19 cellular contexts compared by ENCODE assay signal in the genomic region with DNA sequence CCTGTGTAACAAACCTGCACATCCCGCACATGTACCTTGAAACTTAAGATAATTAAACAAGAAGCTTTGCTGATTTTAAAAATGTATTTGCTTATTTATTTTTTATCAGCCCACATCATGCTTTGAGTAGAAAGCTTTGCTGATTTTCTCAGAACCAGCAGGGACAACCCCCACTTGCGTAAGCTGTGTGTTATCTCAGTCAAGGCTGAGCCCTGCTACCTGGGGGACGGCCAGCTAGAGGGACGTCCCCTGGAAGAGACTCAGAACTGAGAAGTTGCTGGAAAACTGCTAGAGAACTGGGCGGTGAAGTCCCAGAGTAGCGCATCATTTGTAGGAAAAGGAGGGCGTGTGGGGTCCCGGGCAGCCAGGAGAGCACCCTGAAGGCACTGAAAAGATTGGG. TPM values are rescaled to one million over a fixed set of nuclear protein-coding genes. Genes with fewer than 3 reads are reported as not detected.
DNase-seq lines count a peak whose midpoint lies in the region; ATAC-seq, FAIRE-seq and TF ChIP-seq lines count a peak whose summit lies in the region.
"Had no signal": no experiment of that assay in that cellular context is flagged by ENCODE, and none has a peak within 500 bp of the region (broad histone marks: within the 10 kb centered on the region; RNA-seq: fewer than 3 reads in every experiment).

No MANE protein-coding gene starts in this region.

- peak overlapping the region in 7 of 11 experiments; percentile 7 to 68 (median 42); a peak in 13 of 22 replicates for H3K4me2 ChIP-seq in BLaER1 treated with 17β-estradiol and CSF1 and Interleukin-3, amounts not matched to agents 10 nM and 100 nM
- H3K4me2 ChIP-seq: KMS-11 had no signal

- DNase-seq in RWPE2 (ENCODE audit: low spot score) = no peak
- peak; percentile 14 for DNase-seq in fibroblast of pulmonary artery (ENCODE audit: low read depth)
- DNase-seq in pancreas = peak in 5 of 6 donors; percentile 52 to 76 (median 55)
- no peak for DNase-seq in NCI-H128 (lab: John Stamatoyannopoulos, UW; ENCODE audit: unreplicated experiment)
- DNase-seq in NCI-H526 (lab: John Stamatoyannopoulos, UW) = no peak
- DNase-seq: 8988T, DND-41, NCI-H146, NCI-H2081, NCI-H510A treated with DMSO at 0.1 percent for 48 hours, SHP77 treated with DMSO at 0.1 percent for 48 hours had no signal

- WGBS in pancreas, 2 donors = 22 to 23% methylated on average over 8 of the region's 8 CpGs

- peaks cover 14 to 59% (median 40%) of the 10 kb centered on the region in 10 experiments for H3K4me1 ChIP-seq in BLaER1 treated with 17β-estradiol and CSF1 and Interleukin-3, amounts not matched to agents 10 nM and 100 nM
- H3K4me1 ChIP-seq in RWPE2 (ENCODE audit: insufficient read depth, poor library complexity, severe bottlenecking) (peaks cover 46% of the 10 kb centered on the region), pancreas (peaks cover 0 to 22% (median 0%) of the 10 kb centered on the region in 3 donors)

- no peak overlapping the region for H3K4me3 ChIP-seq in BLaER1 treated with 17β-estradiol and CSF1 and Interleukin-3, amounts not matched to agents 10 nM and 100 nM
- H3K4me3 ChIP-seq in RWPE2 (ENCODE audit: severe bottlenecking) = no peak overlapping the region
- no peak overlapping the region for H3K4me3 ChIP-seq in fibroblast of pulmonary artery (replicated peaks; ENCODE audit: low read depth, low read length)
- no peak overlapping the region for H3K4me3 ChIP-seq in pancreas
- H3K4me3 ChIP-seq: Peyer's patch had no signal

- H3K9ac ChIP-seq in BLaER1 treated with 17β-estradiol and CSF1 and Interleukin-3, amounts not matched to agents 10 nM and 100 nM = no peak overlapping the region
- H3K9ac ChIP-seq: KMS-11 had no signal

- peak overlapping the region in 7 of 11 experiments; percentile 25 to 54 (median 31); a peak in 12 of 22 replicates for H3K27ac ChIP-seq in BLaER1 treated with 17β-estradiol and CSF1 and Interleukin-3, amounts not matched to agents 10 nM and 100 nM
- peak overlapping the region; percentile 94 for H3K27ac ChIP-seq in RWPE2 (ENCODE audit: poor library complexity, severe bottlenecking)
- peak overlapping the region in 1 of 4 donors; percentile 17 for H3K27ac ChIP-seq in pancreas
- H3K27ac ChIP-seq: KMS-11, Peyer's patch had no signal

- intact Hi-C loops in pancreas (cut with DNase I) = no loop called here

- ATAC-seq in RWPE2 (ENCODE audit: low read depth) (no peak), pancreas (peak; percentile 41 to 74 (median 66)), GM19324 (IDR thresholded peaks at IDR 0.05; ENCODE audit: low FRiP score, unreplicated experiment) (no peak), GM18868 (IDR thresholded peaks at IDR 0.05; ENCODE audit: unreplicated experiment) (no peak)

- H4K20me1 ChIP-seq in BLaER1 treated with 17β-estradiol and CSF1 and Interleukin-3, amounts not matched to agents 10 nM and 100 nM = peaks cover 0 to 3% (median 0%) of the 10 kb centered on the region in 11 experiments; a peak in 1 of 22 replicates

- H3K27me3 ChIP-seq in BLaER1 treated with 17β-estradiol and CSF1 and Interleukin-3, amounts not matched to agents 10 nM and 100 nM = no peaks in the 10 kb centered on the region
- H3K27me3 ChIP-seq in RWPE2 (ENCODE audit: insufficient read depth, poor library complexity, severe bottlenecking) (no peaks in the 10 kb centered on the region), pancreas (no peaks in the 10 kb centered on the region)
- H3K27me3 ChIP-seq: Peyer's patch had no signal

- H3K36me3 ChIP-seq in BLaER1 treated with 17β-estradiol and CSF1 and Interleukin-3, amounts not matched to agents 10 nM and 100 nM = no peaks in the 10 kb centered on the region
- H3K36me3 ChIP-seq in RWPE2 (ENCODE audit: low read depth) (no peaks in the 10 kb centered on the region), pancreas (no peaks in the 10 kb centered on the region)
- H3K36me3 ChIP-seq: Peyer's patch had no signal

- H3K9me3 ChIP-seq in BLaER1 treated with 17β-estradiol and CSF1 and Interleukin-3, amounts not matched to agents 10 nM and 100 nM (replicated peaks in 1 of 11) = peaks cover 0 to 7% (median 0%) of the 10 kb centered on the region in 11 experiments; a peak in 3 of 22 replicates
- H3K9me3 ChIP-seq in RWPE2 (ENCODE audit: severe bottlenecking) (no peaks in the 10 kb centered on the region), pancreas (no peaks in the 10 kb centered on the region)
- H3K9me3 ChIP-seq: Peyer's patch had no signal

- TF ChIP-seq CTCF in RWPE2 (IDR thresholded peaks at IDR 0.05; ENCODE audit: poor library complexity, severe bottlenecking) (no peak), fibroblast of pulmonary artery (IDR thresholded peaks at IDR 0.05; ENCODE audit: low read length, missing control alignments) (no peak), pancreas (IDR thresholded peaks at IDR 0.05) (no peak)

- FAIRE-seq in pancreas (lab: Jason Lieb, UNC) = no peak
- FAIRE-seq: G401.6, H1 had no signal

RNA-seq across cellular contexts. Expression of gene PLEK2, which starts 4.1 kb away (rescaled TPM):
- 1 to 10 TPM; 4.0 to 9.9 (median 6.6) TPM for total RNA-seq in pancreas
- polyA plus RNA-seq in pancreas = 1 to 10 TPM; 6.0 to 8.6 TPM
- total RNA-seq: M059J had no signal

RNA-seq across cellular contexts. Expression of gene EIF2S1, which starts 56.0 kb away (rescaled TPM):
- total RNA-seq in pancreas = 10 to 100 TPM; 25.3 to 52.8 (median 39.5) TPM
- polyA plus RNA-seq in pancreas = 10 to 100 TPM; 14.9 to 27.5 TPM

RNA-seq across cellular contexts. Expression of gene ATP6V1D, which starts 56.5 kb away (rescaled TPM):
- total RNA-seq in pancreas = 10 to 100 TPM; 17.5 to 40.2 (median 22.2) TPM
- 10 to 100 TPM; 24.0 to 35.9 TPM for polyA plus RNA-seq in pancreas

Comparison
In these comparisons a context has a peak if more than half of its experiments do, and no peak if none do; other contexts are left out.
1. ATAC-seq: peak in pancreas (4 of 4); none in RWPE2 (single experiment), GM19324 (single experiment) and GM18868 (single experiment).
2. DNase-seq: peak in fibroblast of pulmonary artery (single experiment) and pancreas (5 of 6); none in RWPE2 (single experiment), NCI-H128 (single experiment) and NCI-H526 (0 of 2).